12 cellular contexts compared by ENCODE assay signal in the genomic region with DNA sequence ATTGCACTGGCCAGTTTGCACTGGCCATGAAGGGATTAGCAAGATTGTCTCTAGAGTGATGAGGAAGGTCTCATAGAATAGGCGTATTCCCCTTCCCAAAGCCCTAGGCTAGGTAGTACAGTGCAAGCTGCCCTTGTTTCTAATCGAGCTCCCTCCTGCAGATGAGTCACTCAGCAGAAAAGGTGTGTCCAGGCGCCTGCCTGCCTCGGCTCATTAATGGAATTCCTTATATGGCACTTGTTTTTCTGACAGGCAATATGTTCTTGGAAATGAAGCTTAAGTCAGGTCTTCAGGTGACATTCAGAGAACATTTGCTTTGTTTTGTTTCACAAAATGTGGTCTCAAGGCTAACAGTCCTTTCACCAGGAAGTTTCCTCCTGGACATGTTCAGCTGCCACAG.
DNase-seq lines count a peak whose midpoint lies in the region; ATAC-seq lines count a peak whose summit lies in the region.
"Had no signal": no experiment of that assay in that cellular context is flagged by ENCODE, and none has a peak within 500 bp of the region (broad histone marks: within the 10 kb centered on the region; RNA-seq: fewer than 3 reads in every experiment).

No MANE protein-coding gene starts in this region.

- ATAC-seq in HG03097 (IDR thresholded peaks at IDR 0.05; ENCODE audit: low FRiP score, unreplicated experiment) (no peak), GM21529 (IDR thresholded peaks at IDR 0.05; ENCODE audit: unreplicated experiment) (no peak)

- DNase-seq in stimulated activated CD4-positive, alpha-beta T cell treated with anti-CD3 and anti-CD28 coated beads, Interleukin-12 subunit alpha, Interleukin-12 subunit beta, amount 100 ng/mL, for 4 hours = peak; percentile 19
- DNase-seq in stimulated activated CD4-positive, alpha-beta T cell treated with anti-CD3 and anti-CD28 coated beads, Interleukin-2, amount 100 ng/mL, for 48 hours = no peak
- DNase-seq in activated effector memory CD4-positive, alpha-beta T cell treated with anti-CD3 and anti-CD28 coated beads, Interleukin-2, amount 50 U/mL, for 16 hours = peak; percentile 70
- DNase-seq in kidney tubule cell (ENCODE audit: low spot score) (peak; percentile 86), NCI-H1092 (lab: John Stamatoyannopoulos, UW) (no peak), medulla oblongata (ENCODE audit: extremely low spot score) (no peak)
- DNase-seq: left ventricle myocardium inferior, NCI-H2081 treated with DMSO at 0.1 percent for 48 hours, sigmoid colon, SK-N-SH had no signal

Comparison
In these comparisons a context has a peak if more than half of its experiments do, and no peak if none do; other contexts are left out.
1. DNase-seq: peak in stimulated activated CD4-positive, alpha-beta T cell treated with anti-CD3 and anti-CD28 coated beads, Interleukin-12 subunit alpha, Interleukin-12 subunit beta, amount 100 ng/mL, for 4 hours (single experiment), activated effector memory CD4-positive, alpha-beta T cell treated with anti-CD3 and anti-CD28 coated beads, Interleukin-2, amount 50 U/mL, for 16 hours (single experiment) and kidney tubule cell (single experiment); none in stimulated activated CD4-positive, alpha-beta T cell treated with anti-CD3 and anti-CD28 coated beads, Interleukin-2, amount 100 ng/mL, for 48 hours (0 of 2), NCI-H1092 (single experiment) and medulla oblongata (single experiment).